ENCODE assay signal across 20 cellular contexts in genomic region chr4:138262058-138262838, GRCh38.
"Had no signal": no experiment of that assay in that cellular context is flagged by ENCODE, and none has a peak within 500 bp of the region (broad histone marks: within the 10 kb centered on the region; RNA-seq: fewer than 3 reads in every experiment).

No MANE protein-coding gene starts in this region.

- H3K9me3 ChIP-seq: colonic mucosa, esophagus muscularis mucosa, thyroid gland, upper lobe of right lung had no signal

- H3K27me3 ChIP-seq: colonic mucosa, dorsolateral prefrontal cortex, esophagus muscularis mucosa, thyroid gland, upper lobe of right lung had no signal

- H3K4me3 Mint-ChIP-seq: activated naive CD8-positive, alpha-beta T cell treated with anti-CD3 and anti-CD28 coated beads for 36 hours; effector memory CD8-positive, alpha-beta T cell; memory B cell; nephron progenitor cell; WTC11 had no signal

- H3K27ac Mint-ChIP-seq: activated naive CD8-positive, alpha-beta T cell treated with anti-CD3 and anti-CD28 coated beads for 36 hours; effector memory CD8-positive, alpha-beta T cell; memory B cell; nephron progenitor cell; WTC11 had no signal

- H3K4me3 ChIP-seq: colonic mucosa, dorsolateral prefrontal cortex, esophagus muscularis mucosa, thyroid gland, upper lobe of right lung had no signal

- H3K27ac ChIP-seq: colonic mucosa, esophagus muscularis mucosa, thyroid gland, upper lobe of right lung had no signal

- H3K27me3 Mint-ChIP-seq: effector memory CD8-positive, alpha-beta T cell; memory B cell had no signal

- H3K9me3 Mint-ChIP-seq: activated naive CD8-positive, alpha-beta T cell treated with anti-CD3 and anti-CD28 coated beads for 36 hours; memory B cell; nephron progenitor cell; WTC11 had no signal

- DNase-seq: activated naive CD4-positive, alpha-beta T cell treated with Interleukin-2 at 50 U/mL for 16 hours; activated naive CD8-positive, alpha-beta T cell treated with anti-CD3 and anti-CD28 coated beads for 36 hours; activated T-cell treated with anti-CD3 and anti-CD28 coated beads, Interleukin-2, amount 50 U/mL, for 48 hours; colonic mucosa; effector memory CD8-positive, alpha-beta T cell; glutamatergic neuron; hippocampal formation; kidney glomerular epithelial cell; left ventricle myocardium superior; nephron progenitor cell; occipital lobe; stimulated activated CD4-positive, alpha-beta T cell treated with anti-CD3 and anti-CD28 coated beads, Interleukin-4, amount 100 ng/mL, for 1 hour; stimulated activated naive CD4-positive, alpha-beta T cell; T-helper 9 cell; thyroid gland; upper lobe of right lung had no signal

- H3K36me3 ChIP-seq: colonic mucosa, esophagus muscularis mucosa, thyroid gland, upper lobe of right lung had no signal

- H3K36me3 Mint-ChIP-seq: activated naive CD8-positive, alpha-beta T cell treated with anti-CD3 and anti-CD28 coated beads for 36 hours; memory B cell; WTC11 had no signal

- H3K4me1 Mint-ChIP-seq: memory B cell had no signal

- H3K4me1 ChIP-seq: colonic mucosa, thyroid gland, upper lobe of right lung had no signal

- ATAC-seq: effector memory CD8-positive, alpha-beta T cell; left ventricle myocardium superior; upper lobe of right lung; WTC11 had no signal
